ENCODE assay signal across 20 cellular contexts in the genomic region with DNA sequence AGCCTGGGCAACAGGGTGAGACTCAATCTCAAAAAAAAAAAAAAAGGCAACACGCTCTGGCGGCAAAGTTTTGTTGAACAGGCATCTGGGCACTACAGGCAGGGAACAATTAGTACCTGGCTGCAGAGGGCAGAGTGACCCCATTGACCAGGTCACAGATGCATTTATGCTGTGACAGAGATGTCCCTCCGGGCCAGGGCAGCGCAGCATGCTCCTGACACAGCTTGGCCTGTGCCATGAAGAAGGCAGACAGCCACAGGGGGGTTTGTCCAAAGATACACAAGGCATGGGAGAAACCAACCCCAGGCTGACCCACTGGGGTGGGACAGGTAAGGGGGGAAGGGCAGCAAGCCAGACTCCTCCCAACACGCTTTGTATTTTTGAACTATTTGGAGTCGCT. TPM values are rescaled to one million over a fixed set of nuclear protein-coding genes. Genes with fewer than 3 reads are reported as not detected.
DNase-seq lines count a peak whose midpoint lies in the region; ATAC-seq and TF ChIP-seq lines count a peak whose summit lies in the region.
"Had no signal": no experiment of that assay in that cellular context is flagged by ENCODE, and none has a peak within 500 bp of the region (broad histone marks: within the 10 kb centered on the region; RNA-seq: fewer than 3 reads in every experiment).

No MANE protein-coding gene starts in this region.

- H3K4me2 ChIP-seq in neuronal stem cell (ENCODE audit: insufficient read depth, low read length, poor library complexity, severe bottlenecking), result no peak overlapping the region
- H3K4me2 ChIP-seq: BLaER1, GM23338 had no signal

- no peak overlapping the region for H3K4me3 Mint-ChIP-seq in natural killer cell treated with Interleukin-12 subunit alpha and Interleukin-12 subunit beta and Interleukin-15 and Interleukin-18, amount 100 ng/mL, for 72 hours
- H3K4me3 Mint-ChIP-seq in natural killer cell (no peak overlapping the region), osteocyte (ENCODE audit: unreplicated experiment) (no peak overlapping the region)
- H3K4me3 Mint-ChIP-seq: CD14-positive monocyte; CD4-positive, alpha-beta memory T cell; GM23338; HFFc6 had no signal

- H3K9ac ChIP-seq in neuronal stem cell (ENCODE audit: low read depth, low read length, poor library complexity), result no peak overlapping the region

- no peak overlapping the region for H3K18ac ChIP-seq in neuronal stem cell (ENCODE audit: low read length)

- no peak overlapping the region for H2BK12ac ChIP-seq in neuronal stem cell (ENCODE audit: low read length)

- peaks cover 0 to 5% of the 10 kb centered on the region in 2 donors for H3K4me1 ChIP-seq in neuronal stem cell (ENCODE audit: control insufficient read depth in 2 of 2, insufficient read depth in 1 of 2, low read depth in 1 of 2, low read length in 2 of 2)
- H3K4me1 ChIP-seq: BLaER1 had no signal

- no peak overlapping the region for H3K4me3 ChIP-seq in neuronal stem cell (ENCODE audit: low read length in 2 of 2)
- H3K4me3 ChIP-seq: BLaER1, GM23338 had no signal

- H3K27me3 ChIP-seq in neuronal stem cell (ENCODE audit: control insufficient read depth in 3 of 3, insufficient read depth in 3 of 3, low read depth in 1 of 3, low read length in 3 of 3), result no peaks in the 10 kb centered on the region
- H3K27me3 ChIP-seq: BLaER1 had no signal

- H3K27ac Mint-ChIP-seq in natural killer cell treated with Interleukin-12 subunit alpha and Interleukin-12 subunit beta and Interleukin-15 and Interleukin-18, amount 100 ng/mL, for 72 hours, result no peak overlapping the region
- H3K27ac Mint-ChIP-seq in natural killer cell, result no peak overlapping the region
- no peak overlapping the region for H3K27ac Mint-ChIP-seq in osteocyte (ENCODE audit: unreplicated experiment)
- H3K27ac Mint-ChIP-seq: CD4-positive, alpha-beta memory T cell; GM23338; HFFc6 had no signal

- H2BK5ac ChIP-seq in neuronal stem cell (ENCODE audit: low read length), result no peak overlapping the region

- H2BK15ac ChIP-seq in neuronal stem cell (ENCODE audit: low read length), result no peak overlapping the region

- H3K23ac ChIP-seq in neuronal stem cell (ENCODE audit: low read depth, low read length, poor library complexity), result peak overlapping the region; percentile 8

- no CpG with 5 or more reads among the region's 6 CpGs for WGBS in neuronal stem cell (ENCODE audit: extremely low coverage in 2 of 2, insufficient read length in 2 of 2, insufficient replicate concordance in 1 of 2), 2 donors

- H3K9me3 Mint-ChIP-seq in natural killer cell treated with Interleukin-12 subunit alpha and Interleukin-12 subunit beta and Interleukin-15 and Interleukin-18, amount 100 ng/mL, for 72 hours, result no peaks in the 10 kb centered on the region
- H3K9me3 Mint-ChIP-seq in natural killer cell (no peaks in the 10 kb centered on the region), osteocyte (ENCODE audit: unreplicated experiment) (no peaks in the 10 kb centered on the region)
- H3K9me3 Mint-ChIP-seq: CD14-positive monocyte; CD4-positive, alpha-beta memory T cell; GM23338; HFFc6 had no signal

- no peak overlapping the region for H4K8ac ChIP-seq in neuronal stem cell (ENCODE audit: low read depth, low read length)

- intact Hi-C loops in natural killer cell (cut with micrococcal nuclease), result no loop called here

- no peak overlapping the region for H3K14ac ChIP-seq in neuronal stem cell (ENCODE audit: low read length)

- no peak overlapping the region for H2AFZ ChIP-seq in neuronal stem cell (ENCODE audit: low read length)
- H2AFZ ChIP-seq: GM23338 had no signal

- no peak overlapping the region for H3K27ac ChIP-seq in neuronal stem cell (replicated peaks; ENCODE audit: low read length)
- H3K27ac ChIP-seq: BLaER1 had no signal

- ATAC-seq in natural killer cell treated with Interleukin-12 subunit alpha and Interleukin-12 subunit beta and Interleukin-15 and Interleukin-18, amount 100 ng/mL, for 72 hours, result no peak
- ATAC-seq in natural killer cell (no peak), left lobe of liver (peak; percentile 42)

- DNase-seq in natural killer cell treated with Interleukin-12 subunit alpha and Interleukin-12 subunit beta and Interleukin-15 and Interleukin-18, amount 100 ng/mL, for 72 hours (ENCODE audit: low spot score), result peak; percentile 25
- DNase-seq in natural killer cell (no peak), left lobe of liver (ENCODE audit: low spot score) (no peak), neuronal stem cell (ENCODE audit: low spot score) (no peak), activated gamma-delta T cell treated with Interleukin-2 at 50 U/mL for 16 hours (no peak), osteocyte (ENCODE audit: extremely low spot score, unreplicated experiment) (no peak)
- no peak for DNase-seq in stimulated activated naive CD4-positive, alpha-beta T cell (lab: John Stamatoyannopoulos, UW)
- DNase-seq: 8988T; CD4-positive, alpha-beta memory T cell; DMS153; DMS79; GDM1; HCEC 1CT; HFFc6 had no signal

- H3K36me3 ChIP-seq in neuronal stem cell (replicated peaks in 1 of 2; ENCODE audit: control insufficient read depth in 2 of 2, insufficient read depth in 2 of 2, low read length in 2 of 2), result peaks cover 2 to 11% of the 10 kb centered on the region in 2 donors

- TF ChIP-seq CTCF in natural killer cell (IDR thresholded peaks at IDR 0.05) (no peak), osteocyte (IDR thresholded peaks at IDR 0.05) (no peak)

- no peaks in the 10 kb centered on the region for H3K9me3 ChIP-seq in neuronal stem cell (replicated peaks in 1 of 2; ENCODE audit: control insufficient read depth in 2 of 2, insufficient read depth in 1 of 2, low read depth in 1 of 2, low read length in 2 of 2)
- H3K9me3 ChIP-seq: BLaER1 had no signal

- no peak overlapping the region for H2BK120ac ChIP-seq in neuronal stem cell (ENCODE audit: low read depth, low read length)

- H3K36me3 Mint-ChIP-seq in natural killer cell treated with Interleukin-12 subunit alpha and Interleukin-12 subunit beta and Interleukin-15 and Interleukin-18, amount 100 ng/mL, for 72 hours, result no peaks in the 10 kb centered on the region
- H3K36me3 Mint-ChIP-seq in natural killer cell (no peaks in the 10 kb centered on the region), osteocyte (ENCODE audit: unreplicated experiment) (no peaks in the 10 kb centered on the region)
- H3K36me3 Mint-ChIP-seq: CD4-positive, alpha-beta memory T cell had no signal

- no peak overlapping the region for H2AK5ac ChIP-seq in neuronal stem cell (ENCODE audit: low read depth, low read length)

- H3K27me3 Mint-ChIP-seq in natural killer cell treated with Interleukin-12 subunit alpha and Interleukin-12 subunit beta and Interleukin-15 and Interleukin-18, amount 100 ng/mL, for 72 hours, result no peaks in the 10 kb centered on the region
- peaks cover 0 to 2% of the 10 kb centered on the region in 2 donors for H3K27me3 Mint-ChIP-seq in natural killer cell (ENCODE audit: low read depth in 2 of 2)
- H3K27me3 Mint-ChIP-seq in osteocyte (ENCODE audit: unreplicated experiment), result no peaks in the 10 kb centered on the region

- H3K4me1 Mint-ChIP-seq in natural killer cell treated with Interleukin-12 subunit alpha and Interleukin-12 subunit beta and Interleukin-15 and Interleukin-18, amount 100 ng/mL, for 72 hours (ENCODE audit: low read depth in 2 of 2), result no peaks in the 10 kb centered on the region
- H3K4me1 Mint-ChIP-seq in natural killer cell (no peaks in the 10 kb centered on the region), osteocyte (ENCODE audit: unreplicated experiment) (no peaks in the 10 kb centered on the region)
- H3K4me1 Mint-ChIP-seq: CD14-positive monocyte; CD4-positive, alpha-beta memory T cell; GM23338 had no signal

- no peak overlapping the region for H4K91ac ChIP-seq in neuronal stem cell (ENCODE audit: low read depth, low read length, poor library complexity)

- H3K79me1 ChIP-seq in neuronal stem cell (ENCODE audit: low read depth, low read length), result no peaks in the 10 kb centered on the region

- no peak overlapping the region for H3K4ac ChIP-seq in neuronal stem cell (ENCODE audit: low read length)

RNA-seq across cellular contexts. Expression of a gene that starts 7.7 kb away (rescaled TPM):
- 1,000 to 10,000 TPM in 1 of 2 donors, 100 to 1,000 TPM in 1; 569 to 1,109 TPM for total RNA-seq in natural killer cell treated with Interleukin-12 subunit alpha and Interleukin-12 subunit beta and Interleukin-15 and Interleukin-18, amount 100 ng/mL, for 72 hours
- total RNA-seq in natural killer cell, result 1,000 to 10,000 TPM; 1,131 to 1,162 (median 1,149) TPM
- total RNA-seq in left lobe of liver, result 378 TPM
- polyA plus RNA-seq in neuronal stem cell (2013, experiment 1 of 2), result 516 TPM
- 512 TPM for polyA plus RNA-seq in neuronal stem cell (2013, experiment 2 of 2)
- 536 and 572 TPM in 2 replicates for total RNA-seq in osteocyte

RNA-seq across cellular contexts. Expression of a gene that starts 24.7 kb away (rescaled TPM):
- 1 to 10 TPM; 1.1 to 1.4 TPM for total RNA-seq in natural killer cell treated with Interleukin-12 subunit alpha and Interleukin-12 subunit beta and Interleukin-15 and Interleukin-18, amount 100 ng/mL, for 72 hours
- total RNA-seq in natural killer cell, result 1 to 10 TPM in 2 of 3 donors, under 1 TPM in 1; 0.42 to 1.3 (median 1.2) TPM
- 0.45 TPM for total RNA-seq in left lobe of liver
- 3.6 TPM for polyA plus RNA-seq in neuronal stem cell (2013, experiment 1 of 2)
- polyA plus RNA-seq in neuronal stem cell (2013, experiment 2 of 2), result 3.8 TPM
- 4.2 and 5.5 TPM in 2 replicates for total RNA-seq in osteocyte
- total RNA-seq: Daoy had no signal
- polyA plus RNA-seq: CD14-positive monocyte; CD4-positive, alpha-beta memory T cell had no signal

RNA-seq across cellular contexts. Expression of a gene that starts 32.4 kb away (rescaled TPM):
- total RNA-seq in natural killer cell treated with Interleukin-12 subunit alpha and Interleukin-12 subunit beta and Interleukin-15 and Interleukin-18, amount 100 ng/mL, for 72 hours, result 100 to 1,000 TPM; 196 to 201 TPM
- 100 to 1,000 TPM; 146 to 207 (median 161) TPM for total RNA-seq in natural killer cell
- 117 TPM for total RNA-seq in left lobe of liver
- 177 TPM for polyA plus RNA-seq in neuronal stem cell (2013, experiment 1 of 2)
- 174 TPM for polyA plus RNA-seq in neuronal stem cell (2013, experiment 2 of 2)
- 264 and 287 TPM in 2 replicates for total RNA-seq in osteocyte

RNA-seq across cellular contexts. Expression of a gene that starts 42.6 kb away (rescaled TPM):
- not detected for total RNA-seq in natural killer cell treated with Interleukin-12 subunit alpha and Interleukin-12 subunit beta and Interleukin-15 and Interleukin-18, amount 100 ng/mL, for 72 hours
- total RNA-seq in natural killer cell (under 1 TPM; 0.20 to 0.63 (median 0.54) TPM), left lobe of liver (not detected), osteocyte (not detected in 2 replicates)
- 2.3 TPM for polyA plus RNA-seq in neuronal stem cell (2013, experiment 1 of 2)
- 2.2 TPM for polyA plus RNA-seq in neuronal stem cell (2013, experiment 2 of 2)
- total RNA-seq: A673; CD4-positive, alpha-beta memory T cell; Daoy; HFFc6 had no signal
- polyA plus RNA-seq: AG04450; CD14-positive monocyte; CD4-positive, alpha-beta memory T cell had no signal

RNA-seq across cellular contexts. Expression of a gene that starts 53.6 kb away (rescaled TPM):
- not detected for total RNA-seq in natural killer cell treated with Interleukin-12 subunit alpha and Interleukin-12 subunit beta and Interleukin-15 and Interleukin-18, amount 100 ng/mL, for 72 hours
- total RNA-seq in natural killer cell (under 1 TPM in 1 of 3 donors, not detected in 2; 0.33 TPM), left lobe of liver (not detected), osteocyte (not detected in 2 replicates)
- polyA plus RNA-seq in neuronal stem cell (2013, experiment 1 of 2), result not detected
- not detected for polyA plus RNA-seq in neuronal stem cell (2013, experiment 2 of 2)
- total RNA-seq: A673; CD4-positive, alpha-beta memory T cell; Daoy; GM23338; HFFc6 had no signal
- polyA plus RNA-seq: AG04450; CD14-positive monocyte; CD4-positive, alpha-beta memory T cell; GM23338 had no signal
